1 cellular context compared by ENCODE assay signal in genomic region chr10:30784896-30785605, GRCh38.
A peak's percentile ranks its signal among the peaks of the same experiment; 100 is the strongest.
TF ChIP-seq lines count a peak whose summit lies in the region.

No MANE protein-coding gene starts in this region.

TF ChIP-seq in H1, 55 proteins besides CTCF, POLR2A, EP300 and RAD21 (continued from another document):
- TF ChIP-seq, protein P1, sequence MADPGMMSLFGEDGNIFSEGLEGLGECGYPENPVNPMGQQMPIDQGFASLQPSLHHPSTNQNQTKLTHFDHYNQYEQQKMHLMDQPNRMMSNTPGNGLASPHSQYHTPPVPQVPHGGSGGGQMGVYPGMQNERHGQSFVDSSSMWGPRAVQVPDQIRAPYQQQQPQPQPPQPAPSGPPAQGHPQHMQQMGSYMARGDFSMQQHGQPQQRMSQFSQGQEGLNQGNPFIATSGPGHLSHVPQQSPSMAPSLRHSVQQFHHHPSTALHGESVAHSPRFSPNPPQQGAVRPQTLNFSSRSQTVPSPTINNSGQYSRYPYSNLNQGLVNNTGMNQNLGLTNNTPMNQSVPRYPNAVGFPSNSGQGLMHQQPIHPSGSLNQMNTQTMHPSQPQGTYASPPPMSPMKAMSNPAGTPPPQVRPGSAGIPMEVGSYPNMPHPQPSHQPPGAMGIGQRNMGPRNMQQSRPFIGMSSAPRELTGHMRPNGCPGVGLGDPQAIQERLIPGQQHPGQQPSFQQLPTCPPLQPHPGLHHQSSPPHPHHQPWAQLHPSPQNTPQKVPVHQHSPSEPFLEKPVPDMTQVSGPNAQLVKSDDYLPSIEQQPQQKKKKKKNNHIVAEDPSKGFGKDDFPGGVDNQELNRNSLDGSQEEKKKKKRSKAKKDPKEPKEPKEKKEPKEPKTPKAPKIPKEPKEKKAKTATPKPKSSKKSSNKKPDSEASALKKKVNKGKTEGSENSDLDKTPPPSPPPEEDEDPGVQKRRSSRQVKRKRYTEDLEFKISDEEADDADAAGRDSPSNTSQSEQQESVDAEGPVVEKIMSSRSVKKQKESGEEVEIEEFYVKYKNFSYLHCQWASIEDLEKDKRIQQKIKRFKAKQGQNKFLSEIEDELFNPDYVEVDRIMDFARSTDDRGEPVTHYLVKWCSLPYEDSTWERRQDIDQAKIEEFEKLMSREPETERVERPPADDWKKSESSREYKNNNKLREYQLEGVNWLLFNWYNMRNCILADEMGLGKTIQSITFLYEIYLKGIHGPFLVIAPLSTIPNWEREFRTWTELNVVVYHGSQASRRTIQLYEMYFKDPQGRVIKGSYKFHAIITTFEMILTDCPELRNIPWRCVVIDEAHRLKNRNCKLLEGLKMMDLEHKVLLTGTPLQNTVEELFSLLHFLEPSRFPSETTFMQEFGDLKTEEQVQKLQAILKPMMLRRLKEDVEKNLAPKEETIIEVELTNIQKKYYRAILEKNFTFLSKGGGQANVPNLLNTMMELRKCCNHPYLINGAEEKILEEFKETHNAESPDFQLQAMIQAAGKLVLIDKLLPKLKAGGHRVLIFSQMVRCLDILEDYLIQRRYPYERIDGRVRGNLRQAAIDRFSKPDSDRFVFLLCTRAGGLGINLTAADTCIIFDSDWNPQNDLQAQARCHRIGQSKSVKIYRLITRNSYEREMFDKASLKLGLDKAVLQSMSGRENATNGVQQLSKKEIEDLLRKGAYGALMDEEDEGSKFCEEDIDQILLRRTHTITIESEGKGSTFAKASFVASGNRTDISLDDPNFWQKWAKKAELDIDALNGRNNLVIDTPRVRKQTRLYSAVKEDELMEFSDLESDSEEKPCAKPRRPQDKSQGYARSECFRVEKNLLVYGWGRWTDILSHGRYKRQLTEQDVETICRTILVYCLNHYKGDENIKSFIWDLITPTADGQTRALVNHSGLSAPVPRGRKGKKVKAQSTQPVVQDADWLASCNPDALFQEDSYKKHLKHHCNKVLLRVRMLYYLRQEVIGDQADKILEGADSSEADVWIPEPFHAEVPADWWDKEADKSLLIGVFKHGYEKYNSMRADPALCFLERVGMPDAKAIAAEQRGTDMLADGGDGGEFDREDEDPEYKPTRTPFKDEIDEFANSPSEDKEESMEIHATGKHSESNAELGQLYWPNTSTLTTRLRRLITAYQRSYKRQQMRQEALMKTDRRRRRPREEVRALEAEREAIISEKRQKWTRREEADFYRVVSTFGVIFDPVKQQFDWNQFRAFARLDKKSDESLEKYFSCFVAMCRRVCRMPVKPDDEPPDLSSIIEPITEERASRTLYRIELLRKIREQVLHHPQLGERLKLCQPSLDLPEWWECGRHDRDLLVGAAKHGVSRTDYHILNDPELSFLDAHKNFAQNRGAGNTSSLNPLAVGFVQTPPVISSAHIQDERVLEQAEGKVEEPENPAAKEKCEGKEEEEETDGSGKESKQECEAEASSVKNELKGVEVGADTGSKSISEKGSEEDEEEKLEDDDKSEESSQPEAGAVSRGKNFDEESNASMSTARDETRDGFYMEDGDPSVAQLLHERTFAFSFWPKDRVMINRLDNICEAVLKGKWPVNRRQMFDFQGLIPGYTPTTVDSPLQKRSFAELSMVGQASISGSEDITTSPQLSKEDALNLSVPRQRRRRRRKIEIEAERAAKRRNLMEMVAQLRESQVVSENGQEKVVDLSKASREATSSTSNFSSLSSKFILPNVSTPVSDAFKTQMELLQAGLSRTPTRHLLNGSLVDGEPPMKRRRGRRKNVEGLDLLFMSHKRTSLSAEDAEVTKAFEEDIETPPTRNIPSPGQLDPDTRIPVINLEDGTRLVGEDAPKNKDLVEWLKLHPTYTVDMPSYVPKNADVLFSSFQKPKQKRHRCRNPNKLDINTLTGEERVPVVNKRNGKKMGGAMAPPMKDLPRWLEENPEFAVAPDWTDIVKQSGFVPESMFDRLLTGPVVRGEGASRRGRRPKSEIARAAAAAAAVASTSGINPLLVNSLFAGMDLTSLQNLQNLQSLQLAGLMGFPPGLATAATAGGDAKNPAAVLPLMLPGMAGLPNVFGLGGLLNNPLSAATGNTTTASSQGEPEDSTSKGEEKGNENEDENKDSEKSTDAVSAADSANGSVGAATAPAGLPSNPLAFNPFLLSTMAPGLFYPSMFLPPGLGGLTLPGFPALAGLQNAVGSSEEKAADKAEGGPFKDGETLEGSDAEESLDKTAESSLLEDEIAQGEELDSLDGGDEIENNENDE (IDR thresholded peaks at IDR 0.05; ENCODE audit: insufficient replicate concordance, low read length) = no peak
- TF ChIP-seq SP4 (IDR thresholded peaks at IDR 0.05; ENCODE audit: low read length) (no peak), RXRA (IDR thresholded peaks at IDR 0.05; ENCODE audit: insufficient read depth, low read depth, low read length) (0 out of 2 replicates have a peak, but pooled peaks have one; percentile 59), TBP (IDR thresholded peaks at IDR 0.05; ENCODE audit: low read depth, low read length) (0 out of 2 replicates have a peak, but pooled peaks have one; percentile 26), SP1 (IDR thresholded peaks at IDR 0.05; ENCODE audit: low read depth, low read length) (0 out of 2 replicates have a peak, but pooled peaks have one; percentile 35), HDAC2 (IDR thresholded peaks at IDR 0.05; ENCODE audit: borderline replicate concordance in 1 of 2, low read depth in 2 of 2, low read length in 2 of 2) (peak in 1 of 2 experiments; percentile 80; a peak in 1 of 4 replicates), TCF12 (IDR thresholded peaks at IDR 0.05; ENCODE audit: low read depth, low read length) (peak; percentile 3; the same call in 1 of the 2 replicates), TAF1 (IDR thresholded peaks at IDR 0.05; ENCODE audit: low read depth, low read length) (peak; percentile 47; the same call in 1 of the 2 replicates), POLR2AphosphoS5 (IDR thresholded peaks at IDR 0.05; ENCODE audit: low read depth, low read length) (0 out of 2 replicates have a peak, but pooled peaks have one; percentile 18), CTBP2 (IDR thresholded peaks at IDR 0.05; ENCODE audit: borderline replicate concordance, insufficient read depth, insufficient read length, low read length) (peak; percentile 97), MAFK (IDR thresholded peaks at IDR 0.05; ENCODE audit: low read depth, low read length) (peak; percentile 43; the same call in 1 of the 2 replicates), EGR1 (IDR thresholded peaks at IDR 0.05; ENCODE audit: borderline replicate concordance, low read depth, low read length) (no peak), CHD2 (IDR thresholded peaks at IDR 0.05; ENCODE audit: low read length) (0 out of 2 replicates have a peak, but pooled peaks have one; percentile 5), TEAD4 (IDR thresholded peaks at IDR 0.05; ENCODE audit: low read depth, low read length) (peak; percentile 28; the same call in 1 of the 2 replicates), TAF7 (optimal IDR thresholded peaks at IDR 0.05; ENCODE audit: borderline replicate concordance, low read depth, low read length) (no peak), CBX8 (IDR thresholded peaks at IDR 0.05; ENCODE audit: borderline replicate concordance, low read depth, low read length) (no peak), POU5F1 (IDR thresholded peaks at IDR 0.05; ENCODE audit: low read depth, low read length) (peak; percentile 37; the same call in 1 of the 2 replicates), RFX5 (IDR thresholded peaks at IDR 0.05; ENCODE audit: borderline replicate concordance, low read depth, low read length) (peak; percentile 96), YY1 (IDR thresholded peaks at IDR 0.05; ENCODE audit: low read depth, low read length) (peak; percentile 34; the same call in 1 of the 2 replicates), JUN (IDR thresholded peaks at IDR 0.05; ENCODE audit: low read depth, low read length) (no peak), CREB1 (IDR thresholded peaks at IDR 0.05) (peak; percentile 92), JUND (IDR thresholded peaks at IDR 0.05; ENCODE audit: low read length) (peak; percentile 10; the same call in 1 of the 2 replicates), KDM4A (IDR thresholded peaks at IDR 0.05; ENCODE audit: low read depth, low read length, severe bottlenecking) (peak; percentile 56)
- TF ChIP-seq, protein P2, sequence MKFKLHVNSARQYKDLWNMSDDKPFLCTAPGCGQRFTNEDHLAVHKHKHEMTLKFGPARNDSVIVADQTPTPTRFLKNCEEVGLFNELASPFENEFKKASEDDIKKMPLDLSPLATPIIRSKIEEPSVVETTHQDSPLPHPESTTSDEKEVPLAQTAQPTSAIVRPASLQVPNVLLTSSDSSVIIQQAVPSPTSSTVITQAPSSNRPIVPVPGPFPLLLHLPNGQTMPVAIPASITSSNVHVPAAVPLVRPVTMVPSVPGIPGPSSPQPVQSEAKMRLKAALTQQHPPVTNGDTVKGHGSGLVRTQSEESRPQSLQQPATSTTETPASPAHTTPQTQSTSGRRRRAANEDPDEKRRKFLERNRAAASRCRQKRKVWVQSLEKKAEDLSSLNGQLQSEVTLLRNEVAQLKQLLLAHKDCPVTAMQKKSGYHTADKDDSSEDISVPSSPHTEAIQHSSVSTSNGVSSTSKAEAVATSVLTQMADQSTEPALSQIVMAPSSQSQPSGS (IDR thresholded peaks at IDR 0.05; ENCODE audit: low read length) = no peak
